Comparison of ENCODE assay signal across 13 cellular contexts in genomic region chr2:229297284-229297683, GRCh38. TPM values are rescaled to one million over a fixed set of nuclear protein-coding genes. Genes with fewer than 3 reads are reported as not detected.
DNase-seq lines count a peak whose midpoint lies in the region; ATAC-seq and TF ChIP-seq lines count a peak whose summit lies in the region.
"Had no signal": no experiment of that assay in that cellular context is flagged by ENCODE, and none has a peak within 500 bp of the region (broad histone marks: within the 10 kb centered on the region; RNA-seq: fewer than 3 reads in every experiment).

No MANE protein-coding gene starts in this region.

- no peaks in the 10 kb centered on the region for H3K27me3 ChIP-seq in esophagus muscularis mucosa
- no peaks in the 10 kb centered on the region for H3K27me3 ChIP-seq in CD8-positive, alpha-beta memory T cell (ENCODE audit: insufficient read depth, low read length, poor library complexity, severe bottlenecking)
- no peaks in the 10 kb centered on the region for H3K27me3 ChIP-seq in sigmoid colon
- H3K27me3 ChIP-seq: neutrophil had no signal

- H3K9me3 Mint-ChIP-seq in CD8-positive, alpha-beta memory T cell = no peaks in the 10 kb centered on the region
- H3K9me3 Mint-ChIP-seq: activated T-cell treated with anti-CD3 and anti-CD28 coated beads, Interleukin-2, amount 50 U/mL, for 72 hours had no signal

- no peak overlapping the region for H3K4me3 ChIP-seq in esophagus muscularis mucosa
- H3K4me3 ChIP-seq in CD8-positive, alpha-beta memory T cell (ENCODE audit: low read length) = no peak overlapping the region
- H3K4me3 ChIP-seq in sigmoid colon = no peak overlapping the region

- WGBS in esophagus muscularis mucosa = 50% methylated on average over 6 of the region's 6 CpGs
- 57 to 64% methylated on average over 6 of the region's 6 CpGs for WGBS in sigmoid colon, 2 donors

- H3K36me3 ChIP-seq in esophagus muscularis mucosa (no peaks in the 10 kb centered on the region), sigmoid colon (no peaks in the 10 kb centered on the region)
- no peaks in the 10 kb centered on the region for H3K36me3 ChIP-seq in CD8-positive, alpha-beta memory T cell (ENCODE audit: insufficient read depth, low read length)
- H3K36me3 ChIP-seq: neutrophil had no signal

- intact Hi-C loops in sciatic nerve (cut with DNase I) = no loop called here
- intact Hi-C loops in esophagus muscularis mucosa (cut with DNase I) = no loop called here
- intact Hi-C loops in sigmoid colon (cut with DNase I) = no loop called here

- no peak for TF ChIP-seq EP300 in esophagus muscularis mucosa (IDR thresholded peaks at IDR 0.05)
- no peak for TF ChIP-seq EP300 in sigmoid colon (IDR thresholded peaks at IDR 0.05)

- no peaks in the 10 kb centered on the region for H3K9me3 ChIP-seq in esophagus muscularis mucosa
- H3K9me3 ChIP-seq in CD8-positive, alpha-beta memory T cell (ENCODE audit: low read length) = no peaks in the 10 kb centered on the region
- H3K9me3 ChIP-seq in sigmoid colon = no peaks in the 10 kb centered on the region
- H3K9me3 ChIP-seq: neutrophil had no signal

- no peaks in the 10 kb centered on the region for H3K36me3 Mint-ChIP-seq in CD8-positive, alpha-beta memory T cell

- no peak overlapping the region for H3K27ac Mint-ChIP-seq in CD8-positive, alpha-beta memory T cell
- H3K27ac Mint-ChIP-seq: activated T-cell treated with anti-CD3 and anti-CD28 coated beads, Interleukin-2, amount 50 U/mL, for 72 hours had no signal

- peak; percentile 52 for DNase-seq in NCI-H1436 (lab: John Stamatoyannopoulos, UW)
- DNase-seq in NCI-H1436 treated with DMSO at 0.1 percent for 48 hours (lab: John Stamatoyannopoulos, UW) = no peak
- DNase-seq in NCI-H510A treated with DMSO at 0.1 percent for 48 hours (lab: John Stamatoyannopoulos, UW) = peak; percentile 10
- DNase-seq in fibroblast of gingiva (ENCODE audit: low read depth) = peak; percentile 32
- no peak for DNase-seq in sciatic nerve (ENCODE audit: low spot score)
- DNase-seq in esophagus muscularis mucosa (ENCODE audit: extremely low spot score) = no peak
- DNase-seq in CD8-positive, alpha-beta memory T cell = no peak
- no peak for DNase-seq in sigmoid colon
- DNase-seq: activated T-cell treated with anti-CD3 and anti-CD28 coated beads, Interleukin-2, amount 50 U/mL, for 72 hours; Calu3; effector memory CD4-positive, alpha-beta T cell; stimulated activated CD4-positive, alpha-beta T cell treated with anti-CD3 and anti-CD28 coated beads, Interleukin-15, amount 100 ng/mL, for 24 hours had no signal

- H3K4me3 Mint-ChIP-seq in CD8-positive, alpha-beta memory T cell = no peak overlapping the region
- H3K4me3 Mint-ChIP-seq: activated T-cell treated with anti-CD3 and anti-CD28 coated beads, Interleukin-2, amount 50 U/mL, for 72 hours had no signal

- peak overlapping the region in 2 of 4 donors; percentile 14 to 38 for H3K27ac ChIP-seq in esophagus muscularis mucosa (replicated peaks in 1 of 4)
- no peak overlapping the region for H3K27ac ChIP-seq in CD8-positive, alpha-beta memory T cell (ENCODE audit: low read depth, low read length)
- peak overlapping the region in 1 of 4 donors; percentile 32 for H3K27ac ChIP-seq in sigmoid colon
- H3K27ac ChIP-seq: neutrophil had no signal

- CTCF ChIA-PET in CD8-positive, alpha-beta memory T cell (lab: Charles Lee) = no interaction called here

- ATAC-seq in sciatic nerve = peak; percentile 80
- ATAC-seq: activated T-cell treated with anti-CD3 and anti-CD28 coated beads, Interleukin-2, amount 50 U/mL, for 72 hours had no signal

- H3K4me1 Mint-ChIP-seq in CD8-positive, alpha-beta memory T cell = no peaks in the 10 kb centered on the region

- no peak for TF ChIP-seq CTCF in esophagus muscularis mucosa (IDR thresholded peaks at IDR 0.05)
- no peak for TF ChIP-seq CTCF in sigmoid colon (IDR thresholded peaks at IDR 0.05)

- TF ChIP-seq POLR2A in esophagus muscularis mucosa (IDR thresholded peaks at IDR 0.05; ENCODE audit: low read depth) = no peak
- no peak for TF ChIP-seq POLR2A in sigmoid colon (IDR thresholded peaks at IDR 0.05)

- POLR2A ChIA-PET in CD8-positive, alpha-beta memory T cell (lab: Charles Lee) = no interaction called here

- no peaks in the 10 kb centered on the region for H3K27me3 Mint-ChIP-seq in CD8-positive, alpha-beta memory T cell

- peaks cover 0 to 6% (median 0%) of the 10 kb centered on the region in 4 donors for H3K4me1 ChIP-seq in esophagus muscularis mucosa
- no peaks in the 10 kb centered on the region for H3K4me1 ChIP-seq in CD8-positive, alpha-beta memory T cell (ENCODE audit: insufficient read depth, low read length)
- no peaks in the 10 kb centered on the region for H3K4me1 ChIP-seq in sigmoid colon

RNA-seq across cellular contexts. Expression of gene PID1, which starts 26.2 kb away (rescaled TPM):
- 24.3 TPM for total RNA-seq in sciatic nerve
- 10 to 100 TPM; 48.2 to 68.7 (median 55.4) TPM for total RNA-seq in esophagus muscularis mucosa
- not detected for total RNA-seq in CD8-positive, alpha-beta memory T cell
- polyA plus RNA-seq in CD8-positive, alpha-beta memory T cell = not detected
- total RNA-seq in sigmoid colon = 10 to 100 TPM; 40.5 to 83.6 (median 67.4) TPM
- 10 to 100 TPM; 19.7 to 71.5 (median 20.3) TPM for polyA plus RNA-seq in sigmoid colon
- total RNA-seq: activated T-cell treated with anti-CD3 and anti-CD28 coated beads, Interleukin-2, amount 50 U/mL, for 72 hours had no signal

Comparison
In these comparisons a context has a peak if more than half of its experiments do, and no peak if none do; other contexts are left out.
1. DNase-seq: peak in NCI-H1436 (single experiment), NCI-H510A treated with DMSO at 0.1 percent for 48 hours (single experiment) and fibroblast of gingiva (single experiment); none in NCI-H1436 treated with DMSO at 0.1 percent for 48 hours (single experiment), sciatic nerve (single experiment), esophagus muscularis mucosa (single experiment), CD8-positive, alpha-beta memory T cell (0 of 5) and sigmoid colon (single experiment).
2. RNA of gene PID1, which starts 26.2 kb away (total RNA-seq): 40.5 to 83.6 TPM in sigmoid colon, 48.2 to 68.7 TPM in esophagus muscularis mucosa and 24.3 TPM in sciatic nerve (single experiment); not detected in CD8-positive, alpha-beta memory T cell; every median in the first group is over 10 times any median in the second.